In genomic region chr17:5816491-5816890, GRCh38 we compare ENCODE assay signal across 23 cellular contexts.
DNase-seq lines count a peak whose midpoint lies in the region; ATAC-seq and TF ChIP-seq lines count a peak whose summit lies in the region.
"Had no signal": no experiment of that assay in that cellular context is flagged by ENCODE, and none has a peak within 500 bp of the region (broad histone marks: within the 10 kb centered on the region; RNA-seq: fewer than 3 reads in every experiment).

No MANE protein-coding gene starts in this region.

- H2AK5ac ChIP-seq in mesendoderm (ENCODE audit: low read length), result no peak overlapping the region

- peak; percentile 15; the same call in 1 of the 2 replicates for ATAC-seq in WTC11
- no peak for ATAC-seq in GM18520 (IDR thresholded peaks at IDR 0.05; ENCODE audit: unreplicated experiment)
- ATAC-seq: Right ventricle myocardium inferior, SK-N-SH treated with all-trans-retinoic acid at 6 μM for 48 hours had no signal

- H3K9me3 ChIP-seq in BLaER1, result peaks cover 7% of the 10 kb centered on the region
- H3K9me3 ChIP-seq: HAP-1, SJCRH30 had no signal

- H3K27me3 Mint-ChIP-seq in WTC11 (ENCODE audit: low read depth) (no peaks in the 10 kb centered on the region; the same call in none of the 2 replicates), osteocyte (ENCODE audit: unreplicated experiment) (peaks cover 10% of the 10 kb centered on the region)

- H4K20me1 ChIP-seq in BLaER1, result no peaks in the 10 kb centered on the region

- no peak overlapping the region for H2BK15ac ChIP-seq in mesendoderm (replicated peaks; ENCODE audit: low read depth)

- no peak overlapping the region for H4K5ac ChIP-seq in mesendoderm (ENCODE audit: low read length)

- no peaks in the 10 kb centered on the region for H3K79me1 ChIP-seq in mesendoderm (ENCODE audit: low read length)

- H3K36me3 Mint-ChIP-seq in WTC11, result peaks cover 17% of the 10 kb centered on the region
- no peaks in the 10 kb centered on the region for H3K36me3 Mint-ChIP-seq in osteocyte (ENCODE audit: unreplicated experiment)
- H3K36me3 Mint-ChIP-seq: IgD-negative memory B cell had no signal

- no peak overlapping the region for H2BK5ac ChIP-seq in mesendoderm (ENCODE audit: low read length)

- no peak overlapping the region for H3K56ac ChIP-seq in mesendoderm (ENCODE audit: low read length)

- DNase-seq in WTC11 (ENCODE audit: low spot score), result no peak
- DNase-seq in left kidney (ENCODE audit: low read depth, low spot score), result peak; percentile 27
- peak; percentile 82 for DNase-seq in osteocyte (ENCODE audit: extremely low spot score, unreplicated experiment)
- no peak for DNase-seq in mesendoderm
- DNase-seq in HEK293T (ENCODE audit: extremely low spot score), result no peak
- DNase-seq: C1 segment of cervical spinal cord; CD4-positive, alpha-beta memory T cell; COR-L47; DMS53; GF-D8; NCI-H1048; NCI-H1417; NCI-H2029 treated with DMSO at 0.1 percent for 48 hours; NCI-H526 treated with DMSO at 0.1 percent for 48 hours; PC-9 had no signal

- WGBS in mesendoderm (ENCODE audit: extremely low coverage, insufficient coverage, low lambda C conversion rate), result no CpG with 5 or more reads among the region's 5 CpGs

- peak overlapping the region; percentile 57 for H3K4me2 ChIP-seq in BLaER1
- no peak overlapping the region for H3K4me2 ChIP-seq in mesendoderm (ENCODE audit: low read length)
- H3K4me2 ChIP-seq: KMS-11, PC-9 had no signal

- H3K23ac ChIP-seq in mesendoderm (ENCODE audit: low read length), result no peak overlapping the region

- peaks cover 15% of the 10 kb centered on the region for H3K9me3 Mint-ChIP-seq in WTC11
- H3K9me3 Mint-ChIP-seq in osteocyte (ENCODE audit: unreplicated experiment), result peaks cover 2% of the 10 kb centered on the region

- H3K36me3 ChIP-seq in BLaER1, result no peaks in the 10 kb centered on the region
- no peaks in the 10 kb centered on the region for H3K36me3 ChIP-seq in mesendoderm (ENCODE audit: control insufficient read depth, insufficient read depth, low read length)
- H3K36me3 ChIP-seq: HAP-1, SJCRH30 had no signal

- no peaks in the 10 kb centered on the region for H3K79me2 ChIP-seq in mesendoderm (ENCODE audit: control insufficient read depth, insufficient read depth, low read length)

- H3K27ac Mint-ChIP-seq in WTC11 (no peak overlapping the region), osteocyte (ENCODE audit: unreplicated experiment) (no peak overlapping the region)
- H3K27ac Mint-ChIP-seq: CD4-positive, alpha-beta memory T cell; IgD-negative memory B cell had no signal

- H3K4me1 ChIP-seq in BLaER1 (peaks cover 12% of the 10 kb centered on the region), mesendoderm (ENCODE audit: control insufficient read depth, low read depth, low read length) (no peaks in the 10 kb centered on the region)
- H3K4me1 ChIP-seq: HAP-1, SJCRH30 had no signal

- H3K4me3 Mint-ChIP-seq in WTC11, result no peak overlapping the region
- no peak overlapping the region for H3K4me3 Mint-ChIP-seq in osteocyte (ENCODE audit: unreplicated experiment)
- H3K4me3 Mint-ChIP-seq: CD4-positive, alpha-beta memory T cell; IgD-negative memory B cell had no signal

- POLR2A ChIA-PET in WTC11 (lab: Charles Lee) (interaction anchor here (1.4 kb wide), 1 partner anchor 24 kb away, joined by 4 read pairs; no protein-coding TSS in a partner anchor), HEK293T (lab: Yijun Ruan, JAX) (interaction anchor here (0.6 kb wide), 2 partner anchors 51 to 1836 kb away, joined by 3 to 4 read pairs; no protein-coding TSS in a partner anchor)

- H3K4ac ChIP-seq in mesendoderm (ENCODE audit: low read depth, low read length), result no peak overlapping the region

- TF ChIP-seq CTCF in WTC11 (IDR thresholded peaks at IDR 0.05), result no peak
- no peak for TF ChIP-seq CTCF in osteocyte (IDR thresholded peaks at IDR 0.05)

- H3K27me3 ChIP-seq in BLaER1, result no peaks in the 10 kb centered on the region
- no peaks in the 10 kb centered on the region for H3K27me3 ChIP-seq in mesendoderm (ENCODE audit: insufficient read depth, low read length, poor library complexity)
- H3K27me3 ChIP-seq: SJCRH30 had no signal

- H3K18ac ChIP-seq in mesendoderm (ENCODE audit: low read length), result no peak overlapping the region

- no peak overlapping the region for H4K8ac ChIP-seq in mesendoderm (ENCODE audit: low read depth, low read length)

- H3K27ac ChIP-seq in BLaER1 (no peak overlapping the region), mesendoderm (ENCODE audit: low read depth, low read length) (no peak overlapping the region)
- H3K27ac ChIP-seq: KMS-11, PC-9, SJCRH30 had no signal

- no peak overlapping the region for H2BK120ac ChIP-seq in mesendoderm (ENCODE audit: low read depth, low read length)

- CTCF ChIA-PET in WTC11 (lab: Charles Lee) (interaction anchor here (0.6 to 2.3 kb wide), 5 partner anchors 16 to 1203 kb away, joined by 3 to 8 read pairs (median 4); no protein-coding TSS in a partner anchor), HEK293T (lab: Yijun Ruan, JAX) (interaction anchor here (0.7 kb wide), 1 partner anchor 110 kb away, joined by 3 read pairs; no protein-coding TSS in a partner anchor)

- H3K4me1 Mint-ChIP-seq in WTC11 (peaks cover 46% of the 10 kb centered on the region), osteocyte (ENCODE audit: unreplicated experiment) (peaks cover 8% of the 10 kb centered on the region)
- H3K4me1 Mint-ChIP-seq: CD4-positive, alpha-beta memory T cell; IgD-negative memory B cell had no signal

- H3K9ac ChIP-seq in BLaER1 (no peak overlapping the region), mesendoderm (ENCODE audit: low read length) (no peak overlapping the region)
- H3K9ac ChIP-seq: KMS-11 had no signal

- no peak overlapping the region for H3K4me3 ChIP-seq in BLaER1
- H3K4me3 ChIP-seq in mesendoderm (ENCODE audit: low read length), result no peak overlapping the region
- H3K4me3 ChIP-seq: HAP-1, PC-9, SJCRH30 had no signal

TF ChIP-seq in WTC11, 78 proteins besides CTCF, POLR2A, EP300 and RAD21 (continues in another document):
- TF ChIP-seq IRF2 (CRISPR knock-in tag; IDR thresholded peaks at IDR 0.05; ENCODE audit: borderline replicate concordance, low read depth) (no peak), FOXK1 (CRISPR knock-in tag; IDR thresholded peaks at IDR 0.05) (no peak), MLX (CRISPR knock-in tag; IDR thresholded peaks at IDR 0.05) (no peak), SMAD3 (CRISPR knock-in tag; IDR thresholded peaks at IDR 0.05; ENCODE audit: borderline replicate concordance) (no peak), ATF1 (CRISPR knock-in tag; IDR thresholded peaks at IDR 0.05) (no peak), JUN (CRISPR knock-in tag; IDR thresholded peaks at IDR 0.05) (no peak), SP1 (CRISPR knock-in tag; conservative IDR thresholded peaks at IDR 0.05) (no peak)

TF ChIP-seq in HEK293T, 16 proteins besides CTCF, POLR2A, EP300 and RAD21:
- TF ChIP-seq SP1 (IDR thresholded peaks at IDR 0.05) (no peak), PKNOX1 (IDR thresholded peaks at IDR 0.05) (no peak), FOXA1 (IDR thresholded peaks at IDR 0.05) (no peak), LEF1 (IDR thresholded peaks at IDR 0.05; ENCODE audit: borderline replicate concordance) (no peak), FOXM1 (IDR thresholded peaks at IDR 0.05; ENCODE audit: borderline replicate concordance) (no peak), HDGF (IDR thresholded peaks at IDR 0.05; ENCODE audit: borderline replicate concordance) (no peak), CTBP1 (IDR thresholded peaks at IDR 0.05; ENCODE audit: borderline replicate concordance) (no peak), NFRKB (IDR thresholded peaks at IDR 0.05) (no peak), FOXK2 (IDR thresholded peaks at IDR 0.05) (no peak), L3MBTL2 (conservative IDR thresholded peaks at IDR 0.05) (no peak), ZNF384 (IDR thresholded peaks at IDR 0.05) (no peak), SUZ12 (IDR thresholded peaks at IDR 0.05) (no peak), TARDBP (IDR thresholded peaks at IDR 0.05) (no peak), ARNT (IDR thresholded peaks at IDR 0.05) (no peak), ELF4 (IDR thresholded peaks at IDR 0.05) (no peak), BHLHE40 (IDR thresholded peaks at IDR 0.05; ENCODE audit: borderline replicate concordance) (no peak)

Comparison
In these comparisons a context has a peak if more than half of its experiments do, and no peak if none do; other contexts are left out.
1. DNase-seq: peak in left kidney (single experiment) and osteocyte (single experiment); none in WTC11 (single experiment), mesendoderm (single experiment) and HEK293T (single experiment).